In the genomic region with DNA sequence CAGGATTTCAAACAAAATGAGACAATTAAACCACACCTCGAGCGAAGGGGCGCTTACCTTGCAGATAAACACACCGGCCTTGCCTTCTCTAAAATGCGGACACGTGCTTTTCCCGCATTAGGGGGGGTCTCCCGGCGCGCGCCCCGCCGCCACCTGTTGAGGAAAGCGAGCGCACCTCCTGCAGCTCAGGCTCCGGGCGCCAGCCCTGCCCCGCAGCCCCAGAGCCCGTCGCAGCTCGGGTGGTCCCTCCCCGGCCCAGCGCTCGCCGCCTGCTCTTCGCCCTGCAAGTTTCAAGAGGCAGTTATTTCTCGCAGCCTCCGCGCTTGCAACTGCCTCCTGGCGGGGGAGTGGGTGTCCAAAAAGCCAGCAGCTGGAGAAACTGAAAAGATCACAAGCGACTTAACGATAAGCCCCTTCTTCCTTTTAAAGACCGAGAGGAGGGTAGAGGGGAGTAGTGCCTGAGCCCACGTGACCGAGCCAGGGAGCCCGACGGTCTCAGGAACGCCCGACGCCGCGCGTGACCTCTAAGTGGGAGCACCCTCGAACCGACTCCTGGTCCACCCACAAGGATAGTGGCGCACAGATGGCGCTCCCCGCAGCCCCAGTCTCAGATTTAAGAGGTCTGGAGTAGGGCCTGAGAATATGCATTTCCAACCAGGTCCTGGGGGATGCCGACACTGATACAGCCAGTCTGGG, we compare ENCODE assay signal across 8 cellular contexts. TPM values are rescaled to one million over a fixed set of nuclear protein-coding genes. Genes with fewer than 3 reads are reported as not detected.
DNase-seq lines count a peak whose midpoint lies in the region; ATAC-seq and TF ChIP-seq lines count a peak whose summit lies in the region.

Gene ESR2 (minus strand): TSS at position 396 of the 696 bp plus-strand sequence. CDS start 11,386 bp downstream, outside the sequence.

- no peak within 1 kb of the TSS for H3K9ac ChIP-seq in BLaER1
- H3K9ac ChIP-seq in SU-DHL-6 (ENCODE audit: low read length): peak within 1 kb of the TSS; percentile 50
- no peak within 1 kb of the TSS for H3K9ac ChIP-seq in liver (ENCODE audit: low read depth in 1 of 2, low read length in 2 of 2)

- H3K27me3 Mint-ChIP-seq in central memory CD8-positive, alpha-beta T cell: peaks cover 44% of the 10 kb centered on the region

- H3K36me3 ChIP-seq in BLaER1: no peaks in the 10 kb centered on the region
- H3K36me3 ChIP-seq in SU-DHL-6 (ENCODE audit: low read length): no peaks in the 10 kb centered on the region
- no peaks in the 10 kb centered on the region for H3K36me3 ChIP-seq in liver (ENCODE audit: control insufficient read depth in 4 of 4, insufficient read depth in 3 of 4, low read depth in 1 of 4, low read length in 3 of 4)

- 3% methylated on average over 49 of the region's 49 CpGs for WGBS in liver

- peaks cover 33% of the 10 kb centered on the region for H3K27me3 ChIP-seq in BLaER1
- no peaks in the 10 kb centered on the region for H3K27me3 ChIP-seq in SU-DHL-6 (ENCODE audit: low read length)
- H3K27me3 ChIP-seq in liver (ENCODE audit: control insufficient read depth in 4 of 4, insufficient read depth in 4 of 4, low read length in 3 of 4): peaks cover 0 to 6% (median 3%) of the 10 kb centered on the region in 4 donors

- H3K27ac ChIP-seq in BLaER1: no peak within 1 kb of the TSS
- no peak within 1 kb of the TSS for H3K27ac ChIP-seq in SU-DHL-6 (ENCODE audit: low read depth, low read length)
- H3K27ac ChIP-seq in liver (ENCODE audit: low read depth in 1 of 2, low read length in 2 of 2): no peak within 1 kb of the TSS

- no peaks in the 10 kb centered on the region for H3K9me2 ChIP-seq in SU-DHL-6 (replicated peaks; ENCODE audit: insufficient read depth, low read length)

- peaks cover 8% of the 10 kb centered on the region for H3K4me1 Mint-ChIP-seq in central memory CD8-positive, alpha-beta T cell

- ATAC-seq in GM19025 (IDR thresholded peaks at IDR 0.05; ENCODE audit: low read depth, unreplicated experiment): peak; percentile 28
- peak; percentile 35 for ATAC-seq in HG03135 (IDR thresholded peaks at IDR 0.05; ENCODE audit: unreplicated experiment)
- ATAC-seq in central memory CD8-positive, alpha-beta T cell (replicated peaks; ENCODE audit: extremely low read depth, poor library complexity, severe bottlenecking): peak; percentile 34
- ATAC-seq in stimulated activated naive CD8-positive, alpha-beta T cell treated with anti-CD3 and anti-CD28 coated beads, Interleukin-15, Interleukin-2, amounts not matched to agents 100 U/mL and 50 U/mL, for 24 hours: no peak

- no peak for TF ChIP-seq CTCF in SU-DHL-6 (IDR thresholded peaks at IDR 0.05; ENCODE audit: insufficient read depth, low read length, poor library complexity, severe bottlenecking)
- TF ChIP-seq CTCF in liver (IDR thresholded peaks at IDR 0.05; ENCODE audit: low read depth, low read length, missing input control): no peak

- H3F3A ChIP-seq in SU-DHL-6 (ENCODE audit: insufficient read depth): peaks cover 6% of the 10 kb centered on the region

- no peaks in the 10 kb centered on the region for H3K36me3 Mint-ChIP-seq in central memory CD8-positive, alpha-beta T cell (ENCODE audit: insufficient read depth)

- TF ChIP-seq RAD21 in liver (IDR thresholded peaks at IDR 0.05): no peak

- no peak for DNase-seq in central memory CD8-positive, alpha-beta T cell (ENCODE audit: low spot score in 2 of 2)
- peak; percentile 39 for DNase-seq in stimulated activated naive CD8-positive, alpha-beta T cell treated with anti-CD3 and anti-CD28 coated beads, Interleukin-15, Interleukin-2, amounts not matched to agents 100 U/mL and 50 U/mL, for 24 hours
- no peak for DNase-seq in NCI-H446 (lab: John Stamatoyannopoulos, UW)

- H2AFZ ChIP-seq in SU-DHL-6 (ENCODE audit: low read depth, low read length, severe bottlenecking): peak within 1 kb of the TSS; percentile 94

- no peaks in the 10 kb centered on the region for H3K79me2 ChIP-seq in SU-DHL-6 (ENCODE audit: insufficient read depth, low read length)

- no peaks in the 10 kb centered on the region for H3K9me3 Mint-ChIP-seq in central memory CD8-positive, alpha-beta T cell

- H3K4me1 ChIP-seq in BLaER1 (peaks cover 9% of the 10 kb centered on the region), liver (ENCODE audit: control insufficient read depth in 4 of 4, insufficient read depth in 4 of 4, low read length in 3 of 4) (peaks cover 5 to 14% (median 12%) of the 10 kb centered on the region in 4 donors)

- peak within 1 kb of the TSS; percentile 77 for H3K4me3 Mint-ChIP-seq in central memory CD8-positive, alpha-beta T cell

- H3K4me2 ChIP-seq in BLaER1: peak within 1 kb of the TSS; percentile 62
- peak within 1 kb of the TSS; percentile 78 for H3K4me2 ChIP-seq in SU-DHL-6 (ENCODE audit: low read depth, low read length, poor library complexity, severe bottlenecking)

- no peak within 1 kb of the TSS for H3K27ac Mint-ChIP-seq in central memory CD8-positive, alpha-beta T cell (ENCODE audit: low read depth)

- no peaks in the 10 kb centered on the region for H3K9me3 ChIP-seq in BLaER1
- no peaks in the 10 kb centered on the region for H3K9me3 ChIP-seq in SU-DHL-6 (ENCODE audit: insufficient read depth, low read length)
- no peaks in the 10 kb centered on the region for H3K9me3 ChIP-seq in liver (ENCODE audit: control insufficient read depth in 4 of 4, low read length in 3 of 4)

- H4K20me1 ChIP-seq in BLaER1 (no peaks in the 10 kb centered on the region), SU-DHL-6 (ENCODE audit: low read depth, low read length) (no peaks in the 10 kb centered on the region)

- peak within 1 kb of the TSS; percentile 54 for H3K4me3 ChIP-seq in BLaER1
- peak within 1 kb of the TSS; percentile 55 for H3K4me3 ChIP-seq in SU-DHL-6 (ENCODE audit: insufficient read depth, low read length, poor library complexity, severe bottlenecking)
- peak within 1 kb of the TSS; percentile 28 to 45 (median 41) for H3K4me3 ChIP-seq in liver (ENCODE audit: low read depth in 1 of 3, low read length in 3 of 3)

TF ChIP-seq in liver, 16 proteins besides CTCF, POLR2A, EP300 and RAD21:
- TF ChIP-seq RXRA (IDR thresholded peaks at IDR 0.05) (no peak), TAF1 (conservative IDR thresholded peaks at IDR 0.05) (no peak), GABPA (IDR thresholded peaks at IDR 0.05 in 1 of 2, conservative IDR thresholded peaks at IDR 0.05 in 1 of 2) (no peak), NR2F2 (IDR thresholded peaks at IDR 0.05) (no peak), EGR1 (IDR thresholded peaks at IDR 0.05; ENCODE audit: low read depth in 2 of 2) (no peak), HNF4A (conservative IDR thresholded peaks at IDR 0.05) (no peak), JUND (IDR thresholded peaks at IDR 0.05) (no peak), YY1 (IDR thresholded peaks at IDR 0.05) (no peak), FOXA1 (IDR thresholded peaks at IDR 0.05) (no peak), FOXA2 (IDR thresholded peaks at IDR 0.05) (no peak)
- TF ChIP-seq, protein P1, sequence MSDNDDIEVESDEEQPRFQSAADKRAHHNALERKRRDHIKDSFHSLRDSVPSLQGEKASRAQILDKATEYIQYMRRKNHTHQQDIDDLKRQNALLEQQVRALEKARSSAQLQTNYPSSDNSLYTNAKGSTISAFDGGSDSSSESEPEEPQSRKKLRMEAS (IDR thresholded peaks at IDR 0.05): no peak
- TF ChIP-seq, protein P2, sequence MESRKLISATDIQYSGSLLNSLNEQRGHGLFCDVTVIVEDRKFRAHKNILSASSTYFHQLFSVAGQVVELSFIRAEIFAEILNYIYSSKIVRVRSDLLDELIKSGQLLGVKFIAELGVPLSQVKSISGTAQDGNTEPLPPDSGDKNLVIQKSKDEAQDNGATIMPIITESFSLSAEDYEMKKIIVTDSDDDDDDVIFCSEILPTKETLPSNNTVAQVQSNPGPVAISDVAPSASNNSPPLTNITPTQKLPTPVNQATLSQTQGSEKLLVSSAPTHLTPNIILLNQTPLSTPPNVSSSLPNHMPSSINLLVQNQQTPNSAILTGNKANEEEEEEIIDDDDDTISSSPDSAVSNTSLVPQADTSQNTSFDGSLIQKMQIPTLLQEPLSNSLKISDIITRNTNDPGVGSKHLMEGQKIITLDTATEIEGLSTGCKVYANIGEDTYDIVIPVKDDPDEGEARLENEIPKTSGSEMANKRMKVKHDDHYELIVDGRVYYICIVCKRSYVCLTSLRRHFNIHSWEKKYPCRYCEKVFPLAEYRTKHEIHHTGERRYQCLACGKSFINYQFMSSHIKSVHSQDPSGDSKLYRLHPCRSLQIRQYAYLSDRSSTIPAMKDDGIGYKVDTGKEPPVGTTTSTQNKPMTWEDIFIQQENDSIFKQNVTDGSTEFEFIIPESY (IDR thresholded peaks at IDR 0.05): no peak
- TF ChIP-seq, protein P3, sequence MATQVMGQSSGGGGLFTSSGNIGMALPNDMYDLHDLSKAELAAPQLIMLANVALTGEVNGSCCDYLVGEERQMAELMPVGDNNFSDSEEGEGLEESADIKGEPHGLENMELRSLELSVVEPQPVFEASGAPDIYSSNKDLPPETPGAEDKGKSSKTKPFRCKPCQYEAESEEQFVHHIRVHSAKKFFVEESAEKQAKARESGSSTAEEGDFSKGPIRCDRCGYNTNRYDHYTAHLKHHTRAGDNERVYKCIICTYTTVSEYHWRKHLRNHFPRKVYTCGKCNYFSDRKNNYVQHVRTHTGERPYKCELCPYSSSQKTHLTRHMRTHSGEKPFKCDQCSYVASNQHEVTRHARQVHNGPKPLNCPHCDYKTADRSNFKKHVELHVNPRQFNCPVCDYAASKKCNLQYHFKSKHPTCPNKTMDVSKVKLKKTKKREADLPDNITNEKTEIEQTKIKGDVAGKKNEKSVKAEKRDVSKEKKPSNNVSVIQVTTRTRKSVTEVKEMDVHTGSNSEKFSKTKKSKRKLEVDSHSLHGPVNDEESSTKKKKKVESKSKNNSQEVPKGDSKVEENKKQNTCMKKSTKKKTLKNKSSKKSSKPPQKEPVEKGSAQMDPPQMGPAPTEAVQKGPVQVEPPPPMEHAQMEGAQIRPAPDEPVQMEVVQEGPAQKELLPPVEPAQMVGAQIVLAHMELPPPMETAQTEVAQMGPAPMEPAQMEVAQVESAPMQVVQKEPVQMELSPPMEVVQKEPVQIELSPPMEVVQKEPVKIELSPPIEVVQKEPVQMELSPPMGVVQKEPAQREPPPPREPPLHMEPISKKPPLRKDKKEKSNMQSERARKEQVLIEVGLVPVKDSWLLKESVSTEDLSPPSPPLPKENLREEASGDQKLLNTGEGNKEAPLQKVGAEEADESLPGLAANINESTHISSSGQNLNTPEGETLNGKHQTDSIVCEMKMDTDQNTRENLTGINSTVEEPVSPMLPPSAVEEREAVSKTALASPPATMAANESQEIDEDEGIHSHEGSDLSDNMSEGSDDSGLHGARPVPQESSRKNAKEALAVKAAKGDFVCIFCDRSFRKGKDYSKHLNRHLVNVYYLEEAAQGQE (IDR thresholded peaks at IDR 0.05): no peak

RNA-seq across cellular contexts. Expression of gene ESR2, which starts in this region (rescaled TPM):
- under 1 TPM; 0.08 to 0.09 TPM for total RNA-seq in liver
- polyA plus RNA-seq in liver: under 1 TPM; 0.01 to 0.28 TPM
